In the genomic region with DNA sequence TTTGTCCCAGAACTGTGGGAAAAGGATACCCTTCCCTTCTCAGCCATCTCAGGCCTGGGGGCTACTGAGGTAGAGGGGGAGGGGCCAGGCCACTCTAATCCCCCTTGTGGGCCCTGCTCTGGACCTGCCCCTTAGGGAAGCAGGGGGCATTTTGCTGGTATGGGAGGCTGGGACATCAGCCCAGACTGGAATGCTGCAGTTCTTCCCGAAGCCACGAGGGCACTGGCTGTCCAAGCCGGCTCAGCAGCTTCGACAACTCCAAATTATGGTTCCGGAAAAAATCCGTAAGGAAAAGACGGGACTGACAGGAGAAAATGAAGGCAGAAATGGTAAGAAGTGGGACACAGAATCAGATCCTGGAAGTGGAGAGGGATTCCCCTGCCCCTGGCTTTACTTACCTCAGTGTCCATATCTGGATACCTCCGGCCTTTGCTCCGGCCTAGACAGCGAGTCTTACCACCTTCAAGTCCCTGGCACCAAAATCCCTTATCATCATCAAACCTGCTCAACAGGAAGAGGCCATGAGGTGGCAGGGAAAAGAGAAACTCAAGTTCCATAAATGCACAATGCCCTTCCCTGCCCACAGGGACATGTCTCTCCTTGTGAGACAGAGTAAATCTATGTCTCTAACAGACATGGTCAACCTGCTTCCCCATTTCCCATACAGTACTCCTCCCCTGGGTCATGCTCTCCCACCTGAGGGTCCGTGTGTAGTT, we compare ENCODE assay signal across 11 cellular contexts. TPM values are rescaled to one million over a fixed set of nuclear protein-coding genes. Genes with fewer than 3 reads are reported as not detected.
DNase-seq lines count a peak whose midpoint lies in the region; ATAC-seq and TF ChIP-seq lines count a peak whose summit lies in the region.
"Had no signal": no experiment of that assay in that cellular context is flagged by ENCODE, and none has a peak within 500 bp of the region (broad histone marks: within the 10 kb centered on the region; RNA-seq: fewer than 3 reads in every experiment).

No MANE protein-coding gene starts in this region.

- no peak overlapping the region for H3K4me3 ChIP-seq in esophagus squamous epithelium

- no peak for DNase-seq in activated CD4-positive, alpha-beta T cell treated with anti-CD3 and anti-CD28 coated beads, Interleukin-2, amount 10 ng/mL, durations not matched to agents 24 days and 14 days
- DNase-seq in activated CD4-positive, alpha-beta T cell treated with anti-CD3 and anti-CD28 coated beads, Interleukin-2, amount 10 ng/mL, durations not matched to agents 7 days and 5 days = no peak
- DNase-seq in activated B cell treated with CpG ODN at 0.5 μM for 24 hours (no peak), esophagus squamous epithelium (lab: John Stamatoyannopoulos, UW) (no peak), kidney tubule cell (ENCODE audit: low spot score) (no peak), LoVo (ENCODE audit: low spot score) (no peak), OCI-M2 (lab: John Stamatoyannopoulos, UW; ENCODE audit: unreplicated experiment) (no peak)
- DNase-seq: activated T-cell treated with anti-CD3 and anti-CD28 coated beads, Interleukin-2, amount 50 U/mL, for 48 hours; NCI-H2171; NK-92 treated with Interleukin-12 subunit alpha and Interleukin-12 subunit beta, amount 100 ng/mL, for 24 hours had no signal

- peak overlapping the region; percentile 38 to 79 (median 66) for H3K27ac ChIP-seq in esophagus squamous epithelium

- H3K4me3 Mint-ChIP-seq in activated CD4-positive, alpha-beta T cell treated with anti-CD3 and anti-CD28 coated beads, Interleukin-2, amount 10 ng/mL, durations not matched to agents 24 days and 14 days = no peak overlapping the region
- no peak overlapping the region for H3K4me3 Mint-ChIP-seq in activated CD4-positive, alpha-beta T cell treated with anti-CD3 and anti-CD28 coated beads, Interleukin-2, amount 10 ng/mL, durations not matched to agents 7 days and 5 days
- no peak overlapping the region for H3K4me3 Mint-ChIP-seq in activated B cell treated with CpG ODN at 0.5 μM for 24 hours
- H3K4me3 Mint-ChIP-seq in stimulated activated memory B cell treated with anti-CD40 and anti-IgM and Interleukin-4, amounts not matched to agents 10 μg/mL and 1 μg/mL and 100 μg/mL, for 72 hours = no peak overlapping the region

- peaks cover 71% of the 10 kb centered on the region for H3K36me3 Mint-ChIP-seq in activated CD4-positive, alpha-beta T cell treated with anti-CD3 and anti-CD28 coated beads, Interleukin-2, amount 10 ng/mL, durations not matched to agents 24 days and 14 days (ENCODE audit: low read depth)
- peaks cover 54% of the 10 kb centered on the region for H3K36me3 Mint-ChIP-seq in activated CD4-positive, alpha-beta T cell treated with anti-CD3 and anti-CD28 coated beads, Interleukin-2, amount 10 ng/mL, durations not matched to agents 7 days and 5 days (ENCODE audit: low read depth)
- H3K36me3 Mint-ChIP-seq in activated B cell treated with CpG ODN at 0.5 μM for 24 hours (ENCODE audit: low read depth) = peaks cover 90% of the 10 kb centered on the region
- peaks cover 59% of the 10 kb centered on the region for H3K36me3 Mint-ChIP-seq in stimulated activated memory B cell treated with anti-CD40 and anti-IgM and Interleukin-4, amounts not matched to agents 10 μg/mL and 1 μg/mL and 100 μg/mL, for 72 hours

- no peaks in the 10 kb centered on the region for H3K9me3 ChIP-seq in esophagus squamous epithelium

- peak overlapping the region; percentile 81 for H3K27ac Mint-ChIP-seq in activated CD4-positive, alpha-beta T cell treated with anti-CD3 and anti-CD28 coated beads, Interleukin-2, amount 10 ng/mL, durations not matched to agents 24 days and 14 days
- H3K27ac Mint-ChIP-seq in activated CD4-positive, alpha-beta T cell treated with anti-CD3 and anti-CD28 coated beads, Interleukin-2, amount 10 ng/mL, durations not matched to agents 7 days and 5 days = no peak overlapping the region
- peak overlapping the region; percentile 22 for H3K27ac Mint-ChIP-seq in activated B cell treated with CpG ODN at 0.5 μM for 24 hours
- H3K27ac Mint-ChIP-seq in stimulated activated memory B cell treated with anti-CD40 and anti-IgM and Interleukin-4, amounts not matched to agents 10 μg/mL and 1 μg/mL and 100 μg/mL, for 72 hours = peak overlapping the region; percentile 80

- no peaks in the 10 kb centered on the region for H3K27me3 ChIP-seq in esophagus squamous epithelium

- 75 to 82% methylated on average over 4 to 7 of the region's 11 CpGs for WGBS in esophagus squamous epithelium, 2 donors

- no peak for TF ChIP-seq POLR2A in esophagus squamous epithelium (IDR thresholded peaks at IDR 0.05)

- H3K27me3 Mint-ChIP-seq in activated CD4-positive, alpha-beta T cell treated with anti-CD3 and anti-CD28 coated beads, Interleukin-2, amount 10 ng/mL, durations not matched to agents 24 days and 14 days = no peaks in the 10 kb centered on the region
- no peaks in the 10 kb centered on the region for H3K27me3 Mint-ChIP-seq in activated CD4-positive, alpha-beta T cell treated with anti-CD3 and anti-CD28 coated beads, Interleukin-2, amount 10 ng/mL, durations not matched to agents 7 days and 5 days
- no peaks in the 10 kb centered on the region for H3K27me3 Mint-ChIP-seq in activated B cell treated with CpG ODN at 0.5 μM for 24 hours
- no peaks in the 10 kb centered on the region for H3K27me3 Mint-ChIP-seq in stimulated activated memory B cell treated with anti-CD40 and anti-IgM and Interleukin-4, amounts not matched to agents 10 μg/mL and 1 μg/mL and 100 μg/mL, for 72 hours

- H3K36me3 ChIP-seq in esophagus squamous epithelium = peaks cover 57 to 100% (median 65%) of the 10 kb centered on the region in 3 donors

- POLR2A ChIA-PET in activated CD4-positive, alpha-beta T cell treated with anti-CD3 and anti-CD28 coated beads, Interleukin-2, amount 10 ng/mL, durations not matched to agents 7 days and 5 days (lab: Charles Lee) = no interaction called here
- POLR2A ChIA-PET in activated B cell treated with CpG ODN at 0.5 μM for 24 hours (lab: Charles Lee) = interaction anchor here (0.6 kb wide), 1 partner anchor 156 kb away, joined by 5 read pairs; no protein-coding TSS in a partner anchor

- intact Hi-C loops in activated CD4-positive, alpha-beta T cell treated with anti-CD3 and anti-CD28 coated beads, Interleukin-2, amount 10 ng/mL, durations not matched to agents 24 days and 14 days (cut with micrococcal nuclease) = no loop called here
- intact Hi-C loops in activated B cell treated with CpG ODN at 0.5 μM for 24 hours (cut with micrococcal nuclease) = no loop called here
- intact Hi-C loops in esophagus squamous epithelium (cut with DNase I) = no loop called here

- CTCF ChIA-PET in activated CD4-positive, alpha-beta T cell treated with anti-CD3 and anti-CD28 coated beads, Interleukin-2, amount 10 ng/mL, durations not matched to agents 7 days and 5 days (lab: Charles Lee) = interaction anchor here (1.0 kb wide), 1 partner anchor 9 kb away, joined by 3 read pairs; no protein-coding TSS in a partner anchor
- CTCF ChIA-PET in activated B cell treated with CpG ODN at 0.5 μM for 24 hours (lab: Charles Lee) = no interaction called here

- peaks cover 32% of the 10 kb centered on the region for H3K4me1 Mint-ChIP-seq in activated CD4-positive, alpha-beta T cell treated with anti-CD3 and anti-CD28 coated beads, Interleukin-2, amount 10 ng/mL, durations not matched to agents 24 days and 14 days
- peaks cover 24% of the 10 kb centered on the region for H3K4me1 Mint-ChIP-seq in activated CD4-positive, alpha-beta T cell treated with anti-CD3 and anti-CD28 coated beads, Interleukin-2, amount 10 ng/mL, durations not matched to agents 7 days and 5 days
- H3K4me1 Mint-ChIP-seq in activated B cell treated with CpG ODN at 0.5 μM for 24 hours = peaks cover 20% of the 10 kb centered on the region
- H3K4me1 Mint-ChIP-seq in stimulated activated memory B cell treated with anti-CD40 and anti-IgM and Interleukin-4, amounts not matched to agents 10 μg/mL and 1 μg/mL and 100 μg/mL, for 72 hours = peaks cover 37% of the 10 kb centered on the region

- no peaks in the 10 kb centered on the region for H3K9me3 Mint-ChIP-seq in activated CD4-positive, alpha-beta T cell treated with anti-CD3 and anti-CD28 coated beads, Interleukin-2, amount 10 ng/mL, durations not matched to agents 24 days and 14 days
- H3K9me3 Mint-ChIP-seq in activated CD4-positive, alpha-beta T cell treated with anti-CD3 and anti-CD28 coated beads, Interleukin-2, amount 10 ng/mL, durations not matched to agents 7 days and 5 days = no peaks in the 10 kb centered on the region
- H3K9me3 Mint-ChIP-seq in activated B cell treated with CpG ODN at 0.5 μM for 24 hours = no peaks in the 10 kb centered on the region
- no peaks in the 10 kb centered on the region for H3K9me3 Mint-ChIP-seq in stimulated activated memory B cell treated with anti-CD40 and anti-IgM and Interleukin-4, amounts not matched to agents 10 μg/mL and 1 μg/mL and 100 μg/mL, for 72 hours

- ATAC-seq in activated B cell treated with CpG ODN at 0.5 μM for 24 hours (ENCODE audit: low read depth) = no peak
- no peak for ATAC-seq in stimulated activated memory B cell treated with anti-CD40 and anti-IgM and Interleukin-4, amounts not matched to agents 10 μg/mL and 1 μg/mL and 100 μg/mL, for 72 hours

- TF ChIP-seq CTCF in activated B cell treated with CpG ODN at 0.5 μM for 24 hours (IDR thresholded peaks at IDR 0.05) (no peak), esophagus squamous epithelium (IDR thresholded peaks at IDR 0.05) (no peak)

- H3K4me1 ChIP-seq in esophagus squamous epithelium = peaks cover 4 to 43% (median 5%) of the 10 kb centered on the region in 3 donors

RNA-seq across cellular contexts. Expression of a gene that starts 9.0 kb away (rescaled TPM):
- total RNA-seq in activated CD4-positive, alpha-beta T cell treated with anti-CD3 and anti-CD28 coated beads, Interleukin-2, amount 10 ng/mL, durations not matched to agents 24 days and 14 days = 50.5 and 50.6 TPM in 2 replicates
- 10 to 100 TPM; 53.0 to 61.8 TPM for total RNA-seq in activated CD4-positive, alpha-beta T cell treated with anti-CD3 and anti-CD28 coated beads, Interleukin-2, amount 10 ng/mL, durations not matched to agents 7 days and 5 days
- 59.4 and 61.7 TPM in 2 replicates for total RNA-seq in activated B cell treated with CpG ODN at 0.5 μM for 24 hours
- total RNA-seq in esophagus squamous epithelium = 10 to 100 TPM; 20.6 to 30.3 (median 22.3) TPM

RNA-seq across cellular contexts. Expression of a gene that starts 17.0 kb away (rescaled TPM):
- total RNA-seq in activated CD4-positive, alpha-beta T cell treated with anti-CD3 and anti-CD28 coated beads, Interleukin-2, amount 10 ng/mL, durations not matched to agents 24 days and 14 days = 50.8 and 53.5 TPM in 2 replicates
- 10 to 100 TPM; 79.2 to 87.3 TPM for total RNA-seq in activated CD4-positive, alpha-beta T cell treated with anti-CD3 and anti-CD28 coated beads, Interleukin-2, amount 10 ng/mL, durations not matched to agents 7 days and 5 days
- total RNA-seq in activated B cell treated with CpG ODN at 0.5 μM for 24 hours (67.5 and 93.0 TPM in 2 replicates), esophagus squamous epithelium (100 to 1,000 TPM in 1 of 4 donors, 10 to 100 TPM in 3; 33.3 to 116 (median 83.9) TPM)

RNA-seq across cellular contexts. Expression of a gene that starts 20.6 kb away (rescaled TPM):
- 34.9 and 37.8 TPM in 2 replicates for total RNA-seq in activated CD4-positive, alpha-beta T cell treated with anti-CD3 and anti-CD28 coated beads, Interleukin-2, amount 10 ng/mL, durations not matched to agents 24 days and 14 days
- 10 to 100 TPM; 22.3 to 27.4 TPM for total RNA-seq in activated CD4-positive, alpha-beta T cell treated with anti-CD3 and anti-CD28 coated beads, Interleukin-2, amount 10 ng/mL, durations not matched to agents 7 days and 5 days
- 19.3 and 24.2 TPM in 2 replicates for total RNA-seq in activated B cell treated with CpG ODN at 0.5 μM for 24 hours
- total RNA-seq in esophagus squamous epithelium = 10 to 100 TPM; 21.4 to 41.1 (median 32.8) TPM

RNA-seq across cellular contexts. Expression of a gene that starts 58.3 kb away (rescaled TPM):
- 106 TPM in 2 replicates for total RNA-seq in activated CD4-positive, alpha-beta T cell treated with anti-CD3 and anti-CD28 coated beads, Interleukin-2, amount 10 ng/mL, durations not matched to agents 24 days and 14 days
- total RNA-seq in activated CD4-positive, alpha-beta T cell treated with anti-CD3 and anti-CD28 coated beads, Interleukin-2, amount 10 ng/mL, durations not matched to agents 7 days and 5 days = 10 to 100 TPM; 93.1 to 93.2 TPM
- total RNA-seq in activated B cell treated with CpG ODN at 0.5 μM for 24 hours (78.5 and 89.8 TPM in 2 replicates), esophagus squamous epithelium (10 to 100 TPM; 59.1 to 78.8 (median 64.6) TPM)
